18 cellular contexts compared by ENCODE assay signal in genomic region chr1:214570442-214570841, GRCh38. TPM values are rescaled to one million over a fixed set of nuclear protein-coding genes. Genes with fewer than 3 reads are reported as not detected.
DNase-seq lines count a peak whose midpoint lies in the region; ATAC-seq and TF ChIP-seq lines count a peak whose summit lies in the region.
"Had no signal": no experiment of that assay in that cellular context is flagged by ENCODE, and none has a peak within 500 bp of the region (broad histone marks: within the 10 kb centered on the region; RNA-seq: fewer than 3 reads in every experiment).

No MANE protein-coding gene starts in this region.

- H3K9me3 Mint-ChIP-seq in activated CD4-positive, alpha-beta memory T cell treated with anti-CD3 and anti-CD28 coated beads, Interleukin-2, amount 10 ng/mL, durations not matched to agents 7 days and 5 days = peaks cover 4% of the 10 kb centered on the region
- no peaks in the 10 kb centered on the region for H3K9me3 Mint-ChIP-seq in activated naive CD4-positive, alpha-beta T cell treated with anti-CD3 and anti-CD28 coated beads, Interleukin-2, amount 50 U/mL, for 72 hours
- H3K9me3 Mint-ChIP-seq: natural killer cell treated with Interleukin-12 subunit alpha and Interleukin-12 subunit beta and Interleukin-15 and Interleukin-18, amount 100 ng/mL, for 72 hours had no signal

- DNase-seq in Daoy (ENCODE audit: low read depth) (peak; percentile 75), RKO (ENCODE audit: low spot score) (peak; percentile 61), dermis blood vessel endothelial cell (peak; percentile 70), omental fat pad (ENCODE audit: low spot score) (no peak), T-helper 17 cell (no peak)
- DNase-seq in activated CD4-positive, alpha-beta memory T cell treated with anti-CD3 and anti-CD28 coated beads, Interleukin-2, amount 10 ng/mL, durations not matched to agents 7 days and 5 days = no peak
- no peak for DNase-seq in activated naive CD4-positive, alpha-beta T cell treated with anti-CD3 and anti-CD28 coated beads, Interleukin-2, amount 50 U/mL, for 72 hours (ENCODE audit: low spot score in 2 of 2)
- DNase-seq: activated CD8-positive, alpha-beta memory T cell treated with anti-CD3 and anti-CD28 coated beads for 24 hours; dorsolateral prefrontal cortex; foreskin melanocyte; KG1; NCI-H1436; NCI-H446; WERI-Rb-1 had no signal

- H3K4me1 Mint-ChIP-seq in activated CD4-positive, alpha-beta memory T cell treated with anti-CD3 and anti-CD28 coated beads, Interleukin-2, amount 10 ng/mL, durations not matched to agents 7 days and 5 days = no peaks in the 10 kb centered on the region
- no peaks in the 10 kb centered on the region for H3K4me1 Mint-ChIP-seq in T-helper 17 cell

- no peaks in the 10 kb centered on the region for H3K36me3 Mint-ChIP-seq in activated CD4-positive, alpha-beta memory T cell treated with anti-CD3 and anti-CD28 coated beads, Interleukin-2, amount 10 ng/mL, durations not matched to agents 7 days and 5 days (ENCODE audit: low read depth)
- no peaks in the 10 kb centered on the region for H3K36me3 Mint-ChIP-seq in T-helper 17 cell (ENCODE audit: low read depth)
- H3K36me3 Mint-ChIP-seq in activated naive CD4-positive, alpha-beta T cell treated with anti-CD3 and anti-CD28 coated beads, Interleukin-2, amount 50 U/mL, for 72 hours = no peaks in the 10 kb centered on the region
- H3K36me3 Mint-ChIP-seq: natural killer cell treated with Interleukin-12 subunit alpha and Interleukin-12 subunit beta and Interleukin-15 and Interleukin-18, amount 100 ng/mL, for 72 hours had no signal

- H3K27me3 Mint-ChIP-seq in activated CD4-positive, alpha-beta memory T cell treated with anti-CD3 and anti-CD28 coated beads, Interleukin-2, amount 10 ng/mL, durations not matched to agents 7 days and 5 days = peaks cover 20% of the 10 kb centered on the region
- H3K27me3 Mint-ChIP-seq in T-helper 17 cell = peaks cover 4% of the 10 kb centered on the region

- no peak overlapping the region for H3K27ac Mint-ChIP-seq in activated CD4-positive, alpha-beta memory T cell treated with anti-CD3 and anti-CD28 coated beads, Interleukin-2, amount 10 ng/mL, durations not matched to agents 7 days and 5 days
- no peak overlapping the region for H3K27ac Mint-ChIP-seq in T-helper 17 cell
- H3K27ac Mint-ChIP-seq in activated naive CD4-positive, alpha-beta T cell treated with anti-CD3 and anti-CD28 coated beads, Interleukin-2, amount 50 U/mL, for 72 hours = no peak overlapping the region
- H3K27ac Mint-ChIP-seq: activated T-helper 2 cell treated with anti-CD3 and anti-CD28 coated beads, Interferon-gamma antibody, Interleukin-2, Interleukin-4, amounts not matched to agents 10 μg/mL and 5 μg/mL and 100 μg/mL, durations not matched to agents 14 hours and 24 hours and 36 hours; natural killer cell treated with Interleukin-12 subunit alpha and Interleukin-12 subunit beta and Interleukin-15 and Interleukin-18, amount 100 ng/mL, for 72 hours had no signal

- H3K4me3 Mint-ChIP-seq in activated CD4-positive, alpha-beta memory T cell treated with anti-CD3 and anti-CD28 coated beads, Interleukin-2, amount 10 ng/mL, durations not matched to agents 7 days and 5 days = no peak overlapping the region
- H3K4me3 Mint-ChIP-seq in T-helper 17 cell = no peak overlapping the region
- H3K4me3 Mint-ChIP-seq: natural killer cell treated with Interleukin-12 subunit alpha and Interleukin-12 subunit beta and Interleukin-15 and Interleukin-18, amount 100 ng/mL, for 72 hours had no signal

- POLR2A ChIA-PET in activated CD4-positive, alpha-beta memory T cell treated with anti-CD3 and anti-CD28 coated beads, Interleukin-2, amount 10 ng/mL, durations not matched to agents 7 days and 5 days (lab: Charles Lee) = no interaction called here

- TF ChIP-seq CTCF in omental fat pad (IDR thresholded peaks at IDR 0.05) = no peak

- CTCF ChIA-PET in activated CD4-positive, alpha-beta memory T cell treated with anti-CD3 and anti-CD28 coated beads, Interleukin-2, amount 10 ng/mL, durations not matched to agents 7 days and 5 days (lab: Charles Lee) = no interaction called here

- H3K9me3 ChIP-seq in T-helper 17 cell (ENCODE audit: control insufficient read depth, low read length, poor library complexity, severe bottlenecking) = no peaks in the 10 kb centered on the region
- H3K9me3 ChIP-seq: ascending aorta had no signal

- ATAC-seq in omental fat pad (ENCODE audit: low FRiP score) (peak; percentile 71), GM21717 (IDR thresholded peaks at IDR 0.05; ENCODE audit: unreplicated experiment) (no peak), T-helper 17 cell (no peak)
- ATAC-seq in activated naive CD4-positive, alpha-beta T cell treated with anti-CD3 and anti-CD28 coated beads, Interleukin-2, amount 50 U/mL, for 72 hours = no peak
- ATAC-seq: natural killer cell treated with Interleukin-12 subunit alpha and Interleukin-12 subunit beta and Interleukin-15 and Interleukin-18, amount 100 ng/mL, for 72 hours had no signal

RNA-seq across cellular contexts. Expression of gene PTPN14, which starts 19.0 kb away (rescaled TPM):
- total RNA-seq in Daoy (2014; rRNA removed; shearing (Covaris generic)) = 16.5 and 23.5 TPM in 2 replicates
- total RNA-seq in dermis blood vessel endothelial cell = 73.3 and 127 TPM in 2 replicates
- 10 to 100 TPM; 27.1 to 39.1 (median 35.7) TPM for total RNA-seq in omental fat pad
- under 1 TPM; 0.20 to 0.28 TPM for total RNA-seq in activated CD4-positive, alpha-beta memory T cell treated with anti-CD3 and anti-CD28 coated beads, Interleukin-2, amount 10 ng/mL, durations not matched to agents 7 days and 5 days
- total RNA-seq in T-helper 17 cell = under 1 TPM in 1 of 2 donors, not detected in 1; 0.05 TPM
- 1 to 10 TPM; 4.0 to 4.3 TPM for total RNA-seq in activated naive CD4-positive, alpha-beta T cell treated with anti-CD3 and anti-CD28 coated beads, Interleukin-2, amount 50 U/mL, for 72 hours

RNA-seq across cellular contexts. Expression of gene CENPF, which starts 32.6 kb away (rescaled TPM):
- total RNA-seq in Daoy (2014; rRNA removed; shearing (Covaris generic)) = 64.2 and 64.3 TPM in 2 replicates
- 22.3 and 123 TPM in 2 replicates for total RNA-seq in dermis blood vessel endothelial cell
- 1 to 10 TPM in 3 of 4 donors, under 1 TPM in 1; 0.88 to 4.1 (median 2.4) TPM for total RNA-seq in omental fat pad
- 100 to 1,000 TPM; 125 to 135 TPM for total RNA-seq in activated CD4-positive, alpha-beta memory T cell treated with anti-CD3 and anti-CD28 coated beads, Interleukin-2, amount 10 ng/mL, durations not matched to agents 7 days and 5 days
- 1 to 10 TPM; 2.0 to 3.2 TPM for total RNA-seq in T-helper 17 cell
- total RNA-seq in activated naive CD4-positive, alpha-beta T cell treated with anti-CD3 and anti-CD28 coated beads, Interleukin-2, amount 50 U/mL, for 72 hours = 10 to 100 TPM; 74.2 to 87.0 TPM

Comparison
In these comparisons a context has a peak if more than half of its experiments do, and no peak if none do; other contexts are left out.
1. DNase-seq: peak in Daoy (single experiment), RKO (single experiment) and dermis blood vessel endothelial cell (single experiment); none in omental fat pad (single experiment), activated CD4-positive, alpha-beta memory T cell treated with anti-CD3 and anti-CD28 coated beads, Interleukin-2, amount 10 ng/mL, durations not matched to agents 7 days and 5 days (single experiment), T-helper 17 cell (0 of 3) and activated naive CD4-positive, alpha-beta T cell treated with anti-CD3 and anti-CD28 coated beads, Interleukin-2, amount 50 U/mL, for 72 hours (0 of 2).